Comparison of ENCODE assay signal across 22 cellular contexts in the genomic region with DNA sequence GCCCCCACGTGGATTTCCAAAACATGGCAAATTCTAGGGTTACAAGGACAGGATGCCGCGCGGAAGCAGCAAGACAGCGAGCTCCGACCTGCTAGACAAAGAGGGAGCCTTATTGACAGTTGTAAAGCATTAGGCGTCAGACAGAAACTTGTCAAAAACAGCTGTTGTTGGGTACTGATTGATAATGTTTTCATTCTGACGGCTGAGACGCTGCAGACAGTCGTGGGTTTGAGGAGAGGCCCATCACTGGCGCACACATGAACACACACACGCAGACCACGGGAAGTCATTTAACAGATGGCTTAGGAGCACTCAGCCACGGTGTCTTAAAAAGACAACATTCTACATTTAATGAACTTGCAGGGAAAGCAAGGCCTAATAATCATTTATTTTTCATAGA.
DNase-seq lines count a peak whose midpoint lies in the region; ATAC-seq and TF ChIP-seq lines count a peak whose summit lies in the region.
"Had no signal": no experiment of that assay in that cellular context is flagged by ENCODE, and none has a peak within 500 bp of the region (broad histone marks: within the 10 kb centered on the region; RNA-seq: fewer than 3 reads in every experiment).

No MANE protein-coding gene starts in this region.

- no peaks in the 10 kb centered on the region for H3K9me2 ChIP-seq in Loucy (replicated peaks; ENCODE audit: low read depth, low read length)

- H3K36me3 ChIP-seq in Loucy (ENCODE audit: insufficient read depth, low read length) (no peaks in the 10 kb centered on the region), endodermal cell (ENCODE audit: control insufficient read depth, insufficient read depth, low read length) (no peaks in the 10 kb centered on the region), smooth muscle cell (ENCODE audit: low read depth) (no peaks in the 10 kb centered on the region)
- H3K36me3 ChIP-seq: uterus had no signal

- H3F3A ChIP-seq in Loucy (ENCODE audit: low read depth): no peaks in the 10 kb centered on the region
- peaks cover 15% of the 10 kb centered on the region for H3F3A ChIP-seq in smooth muscle cell (ENCODE audit: low read depth)

- intact Hi-C loops in activated CD4-positive, alpha-beta T cell treated with anti-CD3 and anti-CD28 coated beads, Interleukin-2, amount 10 ng/mL, durations not matched to agents 24 days and 14 days (cut with micrococcal nuclease): no loop called here
- intact Hi-C loops in left colon (cut with DNase I, micrococcal nuclease): no loop called here

- H3K9me3 Mint-ChIP-seq in activated CD4-positive, alpha-beta T cell treated with anti-CD3 and anti-CD28 coated beads, Interleukin-2, amount 10 ng/mL, durations not matched to agents 24 days and 14 days: no peaks in the 10 kb centered on the region
- no peaks in the 10 kb centered on the region for H3K9me3 Mint-ChIP-seq in endodermal cell
- H3K9me3 Mint-ChIP-seq: activated T-helper 17 cell treated with anti-CD3 and anti-CD28 coated beads, Interleukin-2, amount 50 U/mL, for 72 hours; natural killer cell had no signal

- H3K9me3 ChIP-seq in Loucy (ENCODE audit: insufficient read depth, low read depth, low read length) (no peaks in the 10 kb centered on the region), endodermal cell (ENCODE audit: control insufficient read depth, low read length) (no peaks in the 10 kb centered on the region), smooth muscle cell (replicated peaks; ENCODE audit: low read depth) (no peaks in the 10 kb centered on the region)
- H3K9me3 ChIP-seq: uterus had no signal

- H3K27me3 Mint-ChIP-seq in activated CD4-positive, alpha-beta T cell treated with anti-CD3 and anti-CD28 coated beads, Interleukin-2, amount 10 ng/mL, durations not matched to agents 24 days and 14 days: no peaks in the 10 kb centered on the region
- H3K27me3 Mint-ChIP-seq in endodermal cell (ENCODE audit: insufficient read depth): no peaks in the 10 kb centered on the region
- H3K27me3 Mint-ChIP-seq: activated CD8-positive, alpha-beta memory T cell treated with anti-CD3 and anti-CD28 coated beads, Interleukin-2, amount 10 ng/mL, durations not matched to agents 7 days and 5 days; activated T-helper 17 cell treated with anti-CD3 and anti-CD28 coated beads, Interleukin-2, amount 50 U/mL, for 72 hours had no signal

- H3K27ac ChIP-seq in endodermal cell (ENCODE audit: low read depth, low read length): peak overlapping the region; percentile 55
- H3K27ac ChIP-seq in smooth muscle cell (ENCODE audit: low read depth): no peak overlapping the region
- H3K27ac ChIP-seq: foreskin keratinocyte, PC-9, uterus had no signal

- DNase-seq in activated CD4-positive, alpha-beta T cell treated with anti-CD3 and anti-CD28 coated beads, Interleukin-2, amount 10 ng/mL, durations not matched to agents 24 days and 14 days: no peak
- DNase-seq in activated CD4-positive, alpha-beta T cell treated with anti-CD3 and anti-CD28 coated beads, Interleukin-2, amount 50 U/mL, for 1 hour: no peak
- DNase-seq in endodermal cell: peak; percentile 70
- DNase-seq in smooth muscle cell (lab: John Stamatoyannopoulos, UW; ENCODE audit: unreplicated experiment): no peak
- DNase-seq in left colon: no peak
- DNase-seq in NCI-H1092 (lab: John Stamatoyannopoulos, UW): no peak
- DNase-seq: activated CD4-positive, CD25-positive, alpha-beta regulatory T cell; activated CD8-positive, alpha-beta memory T cell treated with anti-CD3 and anti-CD28 coated beads, Interleukin-2, amount 10 ng/mL, durations not matched to agents 7 days and 5 days; dermis blood vessel endothelial cell; foreskin keratinocyte; hippocampal formation; kidney; mammary epithelial cell; natural killer cell; NCI-H1417; PC-9; posterior cingulate gyrus; stimulated activated CD4-positive, alpha-beta T cell treated with anti-CD3 and anti-CD28 coated beads, Interleukin-4, amount 100 ng/mL, for 1 hour; uterus had no signal

- H3K4me1 ChIP-seq in Loucy (ENCODE audit: insufficient read depth, low read length, poor library complexity, severe bottlenecking) (peaks cover 11% of the 10 kb centered on the region), endodermal cell (ENCODE audit: control insufficient read depth, insufficient read depth, low read length) (peaks cover 8% of the 10 kb centered on the region), smooth muscle cell (ENCODE audit: low read depth) (peaks cover 36% of the 10 kb centered on the region)
- H3K4me1 ChIP-seq: foreskin keratinocyte, uterus had no signal

- H3K27me3 ChIP-seq in Loucy (ENCODE audit: insufficient read depth, low read length, poor library complexity, severe bottlenecking) (no peaks in the 10 kb centered on the region), endodermal cell (ENCODE audit: control insufficient read depth, insufficient read depth, low read length, poor library complexity, severe bottlenecking) (no peaks in the 10 kb centered on the region), smooth muscle cell (ENCODE audit: low read depth) (no peaks in the 10 kb centered on the region)
- H3K27me3 ChIP-seq: foreskin keratinocyte, uterus had no signal

- no peak overlapping the region for H3K4me3 ChIP-seq in Loucy (ENCODE audit: low read length, poor library complexity, severe bottlenecking)
- no peak overlapping the region for H3K4me3 ChIP-seq in endodermal cell (ENCODE audit: low read length)
- H3K4me3 ChIP-seq in smooth muscle cell: no peak overlapping the region
- H3K4me3 ChIP-seq: PC-9, uterus had no signal

- H2AFZ ChIP-seq in Loucy (ENCODE audit: low read length) (no peak overlapping the region), smooth muscle cell (ENCODE audit: low read depth) (peak overlapping the region; percentile 85)
- H2AFZ ChIP-seq: PC-9 had no signal

- H3K79me2 ChIP-seq in Loucy (ENCODE audit: insufficient read depth, low read length) (no peaks in the 10 kb centered on the region), smooth muscle cell (ENCODE audit: low read depth) (no peaks in the 10 kb centered on the region)

- no peak overlapping the region for H3K4me3 Mint-ChIP-seq in activated CD4-positive, alpha-beta T cell treated with anti-CD3 and anti-CD28 coated beads, Interleukin-2, amount 10 ng/mL, durations not matched to agents 24 days and 14 days
- H3K4me3 Mint-ChIP-seq in endodermal cell: no peak overlapping the region
- H3K4me3 Mint-ChIP-seq: activated CD8-positive, alpha-beta memory T cell treated with anti-CD3 and anti-CD28 coated beads, Interleukin-2, amount 10 ng/mL, durations not matched to agents 7 days and 5 days; activated T-helper 17 cell treated with anti-CD3 and anti-CD28 coated beads, Interleukin-2, amount 50 U/mL, for 72 hours; natural killer cell had no signal

- H3K9ac ChIP-seq in Loucy (ENCODE audit: low read depth, low read length, poor library complexity, severe bottlenecking): no peak overlapping the region
- H3K9ac ChIP-seq in endodermal cell (ENCODE audit: extremely low read depth, low read length, poor library complexity, severe bottlenecking): no peak overlapping the region
- peak overlapping the region; percentile 19 for H3K9ac ChIP-seq in smooth muscle cell (ENCODE audit: low read depth)

- H3K36me3 Mint-ChIP-seq in activated CD4-positive, alpha-beta T cell treated with anti-CD3 and anti-CD28 coated beads, Interleukin-2, amount 10 ng/mL, durations not matched to agents 24 days and 14 days (ENCODE audit: low read depth): no peaks in the 10 kb centered on the region
- no peaks in the 10 kb centered on the region for H3K36me3 Mint-ChIP-seq in endodermal cell (ENCODE audit: low read depth)
- H3K36me3 Mint-ChIP-seq: activated CD8-positive, alpha-beta memory T cell treated with anti-CD3 and anti-CD28 coated beads, Interleukin-2, amount 10 ng/mL, durations not matched to agents 7 days and 5 days; natural killer cell had no signal

- TF ChIP-seq CTCF in Loucy (conservative IDR thresholded peaks at IDR 0.05; ENCODE audit: low read length) (no peak), endodermal cell (conservative IDR thresholded peaks at IDR 0.05) (no peak), smooth muscle cell (IDR thresholded peaks at IDR 0.05; ENCODE audit: borderline replicate concordance, insufficient read depth, poor library complexity, severe bottlenecking) (no peak)

- no peaks in the 10 kb centered on the region for H4K20me1 ChIP-seq in Loucy (ENCODE audit: insufficient read depth, low read length, poor library complexity, severe bottlenecking)
- H4K20me1 ChIP-seq in smooth muscle cell (ENCODE audit: low read depth): no peaks in the 10 kb centered on the region

- H3K27ac Mint-ChIP-seq in activated CD4-positive, alpha-beta T cell treated with anti-CD3 and anti-CD28 coated beads, Interleukin-2, amount 10 ng/mL, durations not matched to agents 24 days and 14 days: peak overlapping the region; percentile 30
- H3K27ac Mint-ChIP-seq in endodermal cell: peak overlapping the region; percentile 26
- H3K27ac Mint-ChIP-seq: activated CD8-positive, alpha-beta memory T cell treated with anti-CD3 and anti-CD28 coated beads, Interleukin-2, amount 10 ng/mL, durations not matched to agents 7 days and 5 days; activated T-helper 17 cell treated with anti-CD3 and anti-CD28 coated beads, Interleukin-2, amount 50 U/mL, for 72 hours; natural killer cell had no signal

- ATAC-seq in left colon (no peak), HG02970 (IDR thresholded peaks at IDR 0.05; ENCODE audit: low FRiP score, unreplicated experiment) (no peak)
- ATAC-seq: activated CD8-positive, alpha-beta memory T cell treated with anti-CD3 and anti-CD28 coated beads, Interleukin-2, amount 10 ng/mL, durations not matched to agents 7 days and 5 days; activated T-helper 17 cell treated with anti-CD3 and anti-CD28 coated beads, Interleukin-2, amount 50 U/mL, for 72 hours; foreskin keratinocyte; natural killer cell had no signal

- H3K4me1 Mint-ChIP-seq in activated CD4-positive, alpha-beta T cell treated with anti-CD3 and anti-CD28 coated beads, Interleukin-2, amount 10 ng/mL, durations not matched to agents 24 days and 14 days: peaks cover 5% of the 10 kb centered on the region
- peaks cover 45% of the 10 kb centered on the region for H3K4me1 Mint-ChIP-seq in endodermal cell
- H3K4me1 Mint-ChIP-seq: activated CD8-positive, alpha-beta memory T cell treated with anti-CD3 and anti-CD28 coated beads, Interleukin-2, amount 10 ng/mL, durations not matched to agents 7 days and 5 days; activated T-helper 17 cell treated with anti-CD3 and anti-CD28 coated beads, Interleukin-2, amount 50 U/mL, for 72 hours had no signal

- WGBS in endodermal cell (ENCODE audit: insufficient coverage in 1 of 2, insufficient read length in 1 of 2), 2 experiments: 31 to 54% methylated on average over 13 to 14 of the region's 14 CpGs
- WGBS in smooth muscle cell (ENCODE audit: low lambda C conversion rate): 35% methylated on average over 14 of the region's 14 CpGs

- H3K4me2 ChIP-seq in Loucy (ENCODE audit: low read depth, low read length, poor library complexity, severe bottlenecking) (peak overlapping the region; percentile 44), smooth muscle cell (peak overlapping the region; percentile 76)
- H3K4me2 ChIP-seq: PC-9 had no signal
